In the genomic region with DNA sequence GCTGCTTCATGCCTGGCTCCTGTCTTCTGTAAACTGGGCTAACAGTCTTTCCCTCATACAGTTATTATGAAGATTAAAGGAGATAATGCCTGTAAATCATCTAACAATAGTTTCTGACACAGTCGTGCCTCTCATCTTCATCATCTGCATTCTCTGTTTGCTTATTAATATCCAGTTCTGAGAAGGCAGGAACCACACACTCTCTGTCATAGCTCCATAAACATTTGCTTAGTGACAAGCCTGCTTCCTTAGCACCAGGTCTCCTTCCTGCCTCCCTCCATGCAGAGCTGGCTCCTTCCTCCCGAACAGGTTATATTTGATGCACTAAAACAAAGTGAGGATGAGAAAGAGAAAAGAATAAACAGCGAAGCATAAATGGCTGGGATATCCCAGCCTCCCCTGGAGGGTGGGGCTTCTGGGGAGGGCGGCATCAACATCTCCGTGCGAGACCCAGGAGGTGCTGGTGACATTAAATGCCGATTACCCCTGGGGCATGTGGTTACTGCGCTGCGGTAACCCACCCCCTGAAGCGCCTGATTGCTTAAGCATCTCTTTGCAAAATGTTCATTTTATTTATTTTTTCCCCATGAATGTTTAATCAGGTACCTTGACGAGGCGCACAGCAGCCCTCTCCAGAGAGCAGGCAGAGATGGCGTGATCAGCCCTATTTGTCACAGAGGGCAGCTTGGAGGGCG, we compare ENCODE assay signal across 21 cellular contexts.
A peak's percentile ranks its signal among the peaks of the same experiment; 100 is the strongest.
DNase-seq lines count a peak whose midpoint lies in the region; ATAC-seq and TF ChIP-seq lines count a peak whose summit lies in the region.
"Had no signal": no experiment of that assay in that cellular context is flagged by ENCODE, and none has a peak within 500 bp of the region (broad histone marks: within the 10 kb centered on the region; RNA-seq: fewer than 3 reads in every experiment).

No MANE protein-coding gene starts in this region.

- no peak overlapping the region for H3K4me3 ChIP-seq in NB4 (ENCODE audit: low read depth, low read length)
- no peak overlapping the region for H3K4me3 ChIP-seq in psoas muscle
- H3K4me3 ChIP-seq: colonic mucosa, GM23248, stomach had no signal

- H3K36me3 ChIP-seq in psoas muscle (ENCODE audit: insufficient read depth in 1 of 2, low read depth in 1 of 2): no peaks in the 10 kb centered on the region
- H3K36me3 ChIP-seq: colonic mucosa, stomach had no signal

- no peaks in the 10 kb centered on the region for H3K9me3 ChIP-seq in psoas muscle
- H3K9me3 ChIP-seq: colonic mucosa, stomach had no signal

- H3K27ac ChIP-seq in psoas muscle: no peak overlapping the region
- H3K27ac ChIP-seq: colonic mucosa, GM23248, stomach had no signal

- no peaks in the 10 kb centered on the region for H3K36me3 Mint-ChIP-seq in naive thymus-derived CD8-positive, alpha-beta T cell

- H3K27me3 Mint-ChIP-seq in naive thymus-derived CD8-positive, alpha-beta T cell: peaks cover 0 to 18% (median 4%) of the 10 kb centered on the region in 5 donors

- TF ChIP-seq CTCF in NB4 (IDR thresholded peaks at IDR 0.05; ENCODE audit: low read depth, low read length): no peak
- no peak for TF ChIP-seq CTCF in psoas muscle (IDR thresholded peaks at IDR 0.05)

- WGBS in psoas muscle, 3 donors: 67 to 77% (median 72%) methylated on average over 14 of the region's 14 CpGs

- H3K4me3 Mint-ChIP-seq in naive thymus-derived CD8-positive, alpha-beta T cell: no peak overlapping the region
- H3K4me3 Mint-ChIP-seq: activated T-cell treated with anti-CD3 and anti-CD28 coated beads, Interleukin-2, amount 50 U/mL, for 24 hours; effector memory CD8-positive, alpha-beta T cell had no signal

- no peaks in the 10 kb centered on the region for H3K9me3 Mint-ChIP-seq in naive thymus-derived CD8-positive, alpha-beta T cell
- H3K9me3 Mint-ChIP-seq: activated T-cell treated with anti-CD3 and anti-CD28 coated beads, Interleukin-2, amount 50 U/mL, for 24 hours; effector memory CD8-positive, alpha-beta T cell had no signal

- no peaks in the 10 kb centered on the region for H3K27me3 ChIP-seq in psoas muscle (ENCODE audit: insufficient read depth in 3 of 3, low read length in 2 of 3)
- H3K27me3 ChIP-seq: colonic mucosa had no signal

- peaks cover 9% of the 10 kb centered on the region for H3K4me1 ChIP-seq in psoas muscle
- H3K4me1 ChIP-seq: colonic mucosa, stomach had no signal

- peak in 3 of 4 donors; percentile 27 to 56 (median 30) for ATAC-seq in psoas muscle
- ATAC-seq in naive thymus-derived CD8-positive, alpha-beta T cell: no peak
- ATAC-seq: effector memory CD8-positive, alpha-beta T cell; Right ventricle myocardium inferior had no signal

- peak overlapping the region in 1 of 10 donors; percentile 34 for H3K27ac Mint-ChIP-seq in naive thymus-derived CD8-positive, alpha-beta T cell
- H3K27ac Mint-ChIP-seq: activated T-cell treated with anti-CD3 and anti-CD28 coated beads, Interleukin-2, amount 50 U/mL, for 24 hours; effector memory CD8-positive, alpha-beta T cell had no signal

- TF ChIP-seq POLR2A in NB4 (IDR thresholded peaks at IDR 0.05; ENCODE audit: extremely low read depth, insufficient read length): no peak

- intact Hi-C loops in psoas muscle (cut with DNase I): loop anchor here in 1 of 2 donors (5.0 kb wide), 1 partner anchor 79 kb away; no protein-coding TSS in a partner anchor

- peak; percentile 11 for DNase-seq in NCI-H1436 (lab: John Stamatoyannopoulos, UW)
- no peak for DNase-seq in NCI-H1436 treated with DMSO at 0.1 percent for 48 hours (lab: John Stamatoyannopoulos, UW)
- DNase-seq in NB4 (ENCODE audit: low read depth): peak; percentile 52
- DNase-seq in NCI-H748 treated with DMSO at 0.1 percent for 48 hours (lab: John Stamatoyannopoulos, UW): peak; percentile 59
- DNase-seq in psoas muscle: no peak
- DNase-seq in central memory CD4-positive, alpha-beta T cell: no peak
- no peak for DNase-seq in naive thymus-derived CD8-positive, alpha-beta T cell
- no peak for DNase-seq in SIG-M5 (lab: John Stamatoyannopoulos, UW)
- DNase-seq: 8988T; activated CD4-positive, CD25-positive, alpha-beta regulatory T cell treated with anti-CD3 and anti-CD28 coated beads, Interleukin-2, amount 50 U/mL, for 72 hours; activated CD8-positive, alpha-beta memory T cell treated with anti-CD3 and anti-CD28 coated beads for 24 hours; activated T-cell treated with anti-CD3 and anti-CD28 coated beads, Interleukin-2, amount 50 U/mL, for 24 hours; colonic mucosa; effector memory CD8-positive, alpha-beta T cell; GM23248; NCI-H1105; NCI-H446 treated with DMSO at 0.1 percent for 48 hours; stimulated activated CD4-positive, alpha-beta T cell treated with anti-CD3 and anti-CD28 coated beads, Interleukin-4, amount 100 ng/mL, for 1 hour; stomach; trophoblast cell had no signal

- H3K4me1 Mint-ChIP-seq in naive thymus-derived CD8-positive, alpha-beta T cell: no peaks in the 10 kb centered on the region

- POLR2A ChIA-PET in naive thymus-derived CD8-positive, alpha-beta T cell (lab: Charles Lee): no interaction called here

Comparison
In these comparisons a context has a peak if more than half of its experiments do, and no peak if none do; other contexts are left out.
1. DNase-seq: peak in NCI-H1436 (single experiment), NB4 (single experiment) and NCI-H748 treated with DMSO at 0.1 percent for 48 hours (single experiment); none in NCI-H1436 treated with DMSO at 0.1 percent for 48 hours (single experiment), psoas muscle (0 of 2), central memory CD4-positive, alpha-beta T cell (single experiment), naive thymus-derived CD8-positive, alpha-beta T cell (0 of 10) and SIG-M5 (single experiment).
2. ATAC-seq: peak in psoas muscle (3 of 4); none in naive thymus-derived CD8-positive, alpha-beta T cell (0 of 2).